ENCODE assay signal across 11 cellular contexts in the genomic region with DNA sequence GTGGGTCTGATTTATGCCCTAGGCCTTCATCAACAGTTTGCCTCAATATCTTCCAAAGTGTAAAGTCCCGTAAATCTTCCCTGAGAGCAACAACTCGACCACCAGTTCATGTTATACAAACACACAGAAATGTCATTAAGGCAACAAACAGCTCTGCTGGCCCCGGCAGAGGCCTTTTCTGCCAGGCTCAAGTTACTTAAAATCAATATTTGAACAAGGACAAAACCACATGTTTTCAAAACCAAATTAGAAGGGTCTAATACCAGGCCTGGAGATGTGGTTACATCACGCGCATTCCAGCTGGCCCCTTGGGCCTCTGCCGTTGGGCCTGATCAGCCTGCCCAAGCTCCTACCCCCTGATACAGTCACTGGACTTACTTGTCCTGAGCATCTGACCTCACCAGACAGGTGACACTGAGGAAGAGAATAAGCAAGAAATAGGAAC.
DNase-seq lines count a peak whose midpoint lies in the region; ATAC-seq and TF ChIP-seq lines count a peak whose summit lies in the region.
"Had no signal": no experiment of that assay in that cellular context is flagged by ENCODE, and none has a peak within 500 bp of the region (broad histone marks: within the 10 kb centered on the region; RNA-seq: fewer than 3 reads in every experiment).

No MANE protein-coding gene starts in this region.

- H3K4me1 Mint-ChIP-seq in activated T-helper 17 cell treated with anti-CD3 and anti-CD28 coated beads, Interleukin-2, amount 50 U/mL, for 72 hours: no peaks in the 10 kb centered on the region
- no peaks in the 10 kb centered on the region for H3K4me1 Mint-ChIP-seq in CD8-positive, alpha-beta T cell (ENCODE audit: low read depth)

- no peak overlapping the region for H3K4me3 Mint-ChIP-seq in activated T-helper 17 cell treated with anti-CD3 and anti-CD28 coated beads, Interleukin-2, amount 50 U/mL, for 72 hours
- H3K4me3 Mint-ChIP-seq in CD8-positive, alpha-beta T cell: no peak overlapping the region

- DNase-seq in AG08396 (ENCODE audit: low spot score) (peak; percentile 47), NCI-H2081 treated with DMSO at 0.1 percent for 48 hours (lab: John Stamatoyannopoulos, UW) (peak; percentile 63), lung (ENCODE audit: low spot score) (peak; percentile 39), MG63 (no peak), omental fat pad (ENCODE audit: low spot score) (no peak)
- DNase-seq in CD8-positive, alpha-beta T cell: no peak
- DNase-seq: anterior cingulate cortex; stimulated activated CD4-positive, alpha-beta T cell treated with anti-CD3 and anti-CD28 coated beads, Interleukin-4, amount 100 ng/mL, for 1 hour had no signal

- H3K9me3 ChIP-seq in lung (ENCODE audit: control insufficient read depth in 2 of 2, insufficient read depth in 1 of 2, low read length in 1 of 2) (peaks cover 0 to 3% of the 10 kb centered on the region in 2 donors), MG63 (peaks cover 4% of the 10 kb centered on the region; the same call in 1 of the 2 replicates)
- no peaks in the 10 kb centered on the region for H3K9me3 ChIP-seq in CD8-positive, alpha-beta T cell (ENCODE audit: low read length)
- H3K9me3 ChIP-seq: neutrophil had no signal

- 64 to 86% methylated on average over 6 of the region's 6 CpGs for WGBS in lung, 2 donors

- POLR2A ChIA-PET in CD8-positive, alpha-beta T cell (lab: Charles Lee): no interaction called here

- no peaks in the 10 kb centered on the region for H3K36me3 Mint-ChIP-seq in activated T-helper 17 cell treated with anti-CD3 and anti-CD28 coated beads, Interleukin-2, amount 50 U/mL, for 72 hours (ENCODE audit: low read depth)
- H3K36me3 Mint-ChIP-seq in CD8-positive, alpha-beta T cell: no peaks in the 10 kb centered on the region

- peak overlapping the region; percentile 32 for H3K27ac Mint-ChIP-seq in activated T-helper 17 cell treated with anti-CD3 and anti-CD28 coated beads, Interleukin-2, amount 50 U/mL, for 72 hours
- no peak overlapping the region for H3K27ac Mint-ChIP-seq in CD8-positive, alpha-beta T cell

- no peak overlapping the region for H3K27ac ChIP-seq in lung (ENCODE audit: low read depth in 1 of 2, low read length in 1 of 2)
- no peak overlapping the region for H3K27ac ChIP-seq in CD8-positive, alpha-beta T cell (ENCODE audit: low read depth, low read length)
- H3K27ac ChIP-seq: neutrophil had no signal

- H3K9me3 Mint-ChIP-seq in activated T-helper 17 cell treated with anti-CD3 and anti-CD28 coated beads, Interleukin-2, amount 50 U/mL, for 72 hours: peaks cover 7% of the 10 kb centered on the region
- H3K9me3 Mint-ChIP-seq in CD8-positive, alpha-beta T cell: peaks cover 7% of the 10 kb centered on the region

- no peak for ATAC-seq in activated T-helper 17 cell treated with anti-CD3 and anti-CD28 coated beads, Interleukin-2, amount 50 U/mL, for 72 hours (replicated peaks)
- ATAC-seq in lung (ENCODE audit: insufficient read depth, low FRiP score) (peak; percentile 66), HG02798 (IDR thresholded peaks at IDR 0.05; ENCODE audit: poor library complexity, unreplicated experiment) (no peak), omental fat pad (ENCODE audit: low FRiP score) (no peak)
- no peak for ATAC-seq in CD8-positive, alpha-beta T cell

- H3K27me3 ChIP-seq in lung (ENCODE audit: control insufficient read depth, insufficient read depth): no peaks in the 10 kb centered on the region
- no peaks in the 10 kb centered on the region for H3K27me3 ChIP-seq in CD8-positive, alpha-beta T cell (ENCODE audit: insufficient read depth, low read length)
- H3K27me3 ChIP-seq in MG63: no peaks in the 10 kb centered on the region
- H3K27me3 ChIP-seq: neutrophil had no signal

- no peaks in the 10 kb centered on the region for H3K27me3 Mint-ChIP-seq in activated T-helper 17 cell treated with anti-CD3 and anti-CD28 coated beads, Interleukin-2, amount 50 U/mL, for 72 hours
- no peaks in the 10 kb centered on the region for H3K27me3 Mint-ChIP-seq in CD8-positive, alpha-beta T cell (ENCODE audit: low read depth)

- no peaks in the 10 kb centered on the region for H3K36me3 ChIP-seq in lung (ENCODE audit: control insufficient read depth in 2 of 2, insufficient read depth in 2 of 2, low read length in 2 of 2)
- H3K36me3 ChIP-seq in CD8-positive, alpha-beta T cell (ENCODE audit: insufficient read depth, low read length): no peaks in the 10 kb centered on the region
- H3K36me3 ChIP-seq in MG63: no peaks in the 10 kb centered on the region
- H3K36me3 ChIP-seq: neutrophil had no signal

- TF ChIP-seq CTCF in lung (IDR thresholded peaks at IDR 0.05; ENCODE audit: control extremely low read depth, extremely low read depth): no peak
- TF ChIP-seq CTCF in CD8-positive, alpha-beta T cell (IDR thresholded peaks at IDR 0.05): no peak
- TF ChIP-seq CTCF in omental fat pad (IDR thresholded peaks at IDR 0.05): no peak

- H3K4me1 ChIP-seq in lung (ENCODE audit: control insufficient read depth in 2 of 2, insufficient read depth in 2 of 2, low read length in 2 of 2): no peaks in the 10 kb centered on the region
- no peaks in the 10 kb centered on the region for H3K4me1 ChIP-seq in CD8-positive, alpha-beta T cell (ENCODE audit: insufficient read depth, low read length)

- CTCF ChIA-PET in CD8-positive, alpha-beta T cell (lab: Charles Lee): no interaction called here

- intact Hi-C loops in CD8-positive, alpha-beta T cell (cut with DNase I, micrococcal nuclease): no loop called here

- H3K4me3 ChIP-seq in lung (no peak overlapping the region), MG63 (no peak overlapping the region)
- H3K4me3 ChIP-seq in CD8-positive, alpha-beta T cell (ENCODE audit: low read depth, low read length): no peak overlapping the region

Comparison
In these comparisons a context has a peak if more than half of its experiments do, and no peak if none do; other contexts are left out.
1. DNase-seq: peak in AG08396 (single experiment), NCI-H2081 treated with DMSO at 0.1 percent for 48 hours (single experiment) and lung (single experiment); none in CD8-positive, alpha-beta T cell (0 of 7), MG63 (single experiment) and omental fat pad (single experiment).